In the genomic region with DNA sequence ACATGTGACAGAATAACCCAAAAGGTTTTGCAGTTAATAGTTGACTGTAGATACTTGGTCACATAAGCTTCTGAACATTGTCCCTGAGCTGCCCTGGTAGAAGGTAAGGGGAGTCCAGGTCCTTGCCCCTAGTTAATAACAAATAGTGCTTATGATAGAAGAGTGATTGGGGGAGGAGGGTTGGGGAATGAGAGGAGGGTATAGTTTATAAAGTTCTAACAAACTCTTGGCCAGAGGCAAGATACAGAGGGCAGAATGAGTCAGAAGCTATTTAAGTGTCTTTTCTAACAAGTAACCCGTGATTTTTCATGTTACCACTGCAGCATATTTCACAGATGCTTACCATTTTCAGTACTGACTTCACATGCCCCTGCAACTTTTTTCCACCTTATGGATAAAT, we compare ENCODE assay signal across 19 cellular contexts. TPM values are rescaled to one million over a fixed set of nuclear protein-coding genes. Genes with fewer than 3 reads are reported as not detected.
DNase-seq lines count a peak whose midpoint lies in the region; TF ChIP-seq lines count a peak whose summit lies in the region.
"Had no signal": no experiment of that assay in that cellular context is flagged by ENCODE, and none has a peak within 500 bp of the region (broad histone marks: within the 10 kb centered on the region; RNA-seq: fewer than 3 reads in every experiment).

No MANE protein-coding gene starts in this region.

- H3K4me3 ChIP-seq in GM23248 (no peak overlapping the region), fibroblast of pulmonary artery (replicated peaks; ENCODE audit: low read depth, low read length) (no peak overlapping the region), Karpas-422 (ENCODE audit: low read length) (no peak overlapping the region)
- H3K4me3 ChIP-seq: dorsolateral prefrontal cortex had no signal

- in situ Hi-C loops in GM23248 (cut with MboI), result no loop called here
- in situ Hi-C loops in SK-MEL-5 (cut with HindIII; ENCODE audit: low pct_unique_long_range_greater_than_20kb, low sequenced_read_pairs), result no loop called here

- H3F3A ChIP-seq in GM23248 (ENCODE audit: insufficient read depth), result no peaks in the 10 kb centered on the region

- TF ChIP-seq CTCF in fibroblast of pulmonary artery (IDR thresholded peaks at IDR 0.05; ENCODE audit: low read length, missing control alignments) (no peak), osteocyte (IDR thresholded peaks at IDR 0.05) (no peak)

- H4K20me1 ChIP-seq in GM23248 (ENCODE audit: insufficient read depth) (no peaks in the 10 kb centered on the region), Karpas-422 (ENCODE audit: insufficient read depth, low read depth, low read length) (no peaks in the 10 kb centered on the region)

- WGBS in GM23248 (ENCODE audit: low coverage in 1 of 2, low lambda C conversion rate in 2 of 2, missing lambda C conversion rate in 2 of 2), 2 experiments, result 86 to 94% methylated on average over 1 of the region's 1 CpG

- peaks cover 40% of the 10 kb centered on the region for H3K36me3 Mint-ChIP-seq in osteocyte (ENCODE audit: unreplicated experiment)

- H3K9me2 ChIP-seq in GM23248 (ENCODE audit: insufficient read depth) (no peaks in the 10 kb centered on the region), Karpas-422 (replicated peaks; ENCODE audit: insufficient read depth, low read length) (no peaks in the 10 kb centered on the region)

- H3K4me1 Mint-ChIP-seq in osteocyte (ENCODE audit: unreplicated experiment), result peaks cover 2% of the 10 kb centered on the region
- H3K4me1 Mint-ChIP-seq: IgD-negative memory B cell; stimulated activated effector memory CD8-positive, alpha-beta T cell treated with anti-CD3 and anti-CD28 coated beads, Interleukin-12 subunit alpha, Interleukin-12 subunit beta, amount 100 ng/mL, for 72 hours had no signal

- peaks cover 12% of the 10 kb centered on the region for H3K9me3 Mint-ChIP-seq in osteocyte (ENCODE audit: unreplicated experiment)
- H3K9me3 Mint-ChIP-seq: stimulated activated effector memory CD8-positive, alpha-beta T cell treated with anti-CD3 and anti-CD28 coated beads, Interleukin-12 subunit alpha, Interleukin-12 subunit beta, amount 100 ng/mL, for 72 hours had no signal

- H3K4me2 ChIP-seq in GM23248 (ENCODE audit: unreplicated experiment) (no peak overlapping the region), Karpas-422 (ENCODE audit: low read depth, low read length, poor library complexity, severe bottlenecking) (no peak overlapping the region)

- peak overlapping the region; percentile 54 for H3K27ac Mint-ChIP-seq in osteocyte (ENCODE audit: unreplicated experiment)
- H3K27ac Mint-ChIP-seq: IgD-negative memory B cell; stimulated activated effector memory CD8-positive, alpha-beta T cell treated with anti-CD3 and anti-CD28 coated beads, Interleukin-12 subunit alpha, Interleukin-12 subunit beta, amount 100 ng/mL, for 72 hours had no signal

- H3K27ac ChIP-seq in GM23248, result no peak overlapping the region
- H3K27ac ChIP-seq in Karpas-422 (ENCODE audit: low read length), result no peak overlapping the region
- H3K27ac ChIP-seq: dorsolateral prefrontal cortex had no signal

- DNase-seq in GM23248 (peak; percentile 22), SK-MEL-5 (ENCODE audit: low read depth, low spot score) (peak; percentile 46), fibroblast of pulmonary artery (ENCODE audit: low read depth) (peak; percentile 14), osteocyte (ENCODE audit: extremely low spot score, unreplicated experiment) (no peak), Karpas-422 (no peak), cerebellar nuclear complex (lab: John Stamatoyannopoulos, UW) (no peak), KG1 (lab: John Stamatoyannopoulos, UW) (no peak)
- DNase-seq: activated CD4-positive, CD25-positive, alpha-beta regulatory T cell; activated CD8-positive, alpha-beta memory T cell treated with anti-CD3 and anti-CD28 coated beads, Interleukin-2, amount 50 U/mL, for 48 hours; CD4-positive, CD25-positive, alpha-beta regulatory T cell; dorsolateral prefrontal cortex; NCI-H1105; NCI-H226; stimulated activated CD4-positive, alpha-beta T cell treated with anti-CD3 and anti-CD28 coated beads, Interleukin-4, amount 100 ng/mL, for 24 hours; SW 1271 had no signal

- H2AFZ ChIP-seq in GM23248 (no peak overlapping the region), Karpas-422 (ENCODE audit: low read length) (no peak overlapping the region)

- H3K4me3 Mint-ChIP-seq in osteocyte (ENCODE audit: unreplicated experiment), result no peak overlapping the region
- H3K4me3 Mint-ChIP-seq: CD4-positive, CD25-positive, alpha-beta regulatory T cell; IgD-negative memory B cell; stimulated activated effector memory CD8-positive, alpha-beta T cell treated with anti-CD3 and anti-CD28 coated beads, Interleukin-12 subunit alpha, Interleukin-12 subunit beta, amount 100 ng/mL, for 72 hours had no signal

- no peaks in the 10 kb centered on the region for H3K4me1 ChIP-seq in GM23248 (ENCODE audit: insufficient read depth)
- H3K4me1 ChIP-seq in Karpas-422 (ENCODE audit: low read length), result peaks cover 8% of the 10 kb centered on the region

- no peaks in the 10 kb centered on the region for H3K27me3 ChIP-seq in GM23248 (replicated peaks; ENCODE audit: insufficient read depth)
- H3K27me3 ChIP-seq in Karpas-422 (ENCODE audit: low read length), result no peaks in the 10 kb centered on the region
- H3K27me3 ChIP-seq: dorsolateral prefrontal cortex had no signal

- H3K79me2 ChIP-seq in GM23248 (ENCODE audit: insufficient read depth), result no peaks in the 10 kb centered on the region
- H3K79me2 ChIP-seq in Karpas-422 (ENCODE audit: low read length), result no peaks in the 10 kb centered on the region

- H3K9ac ChIP-seq in GM23248 (no peak overlapping the region), Karpas-422 (ENCODE audit: low read length) (no peak overlapping the region)

- H3K36me3 ChIP-seq in GM23248 (ENCODE audit: low read depth) (peaks cover 35% of the 10 kb centered on the region), Karpas-422 (ENCODE audit: insufficient read depth, low read length) (peaks cover 25% of the 10 kb centered on the region; the same call in 1 of the 2 replicates)

- H3K27me3 Mint-ChIP-seq in osteocyte (ENCODE audit: unreplicated experiment), result no peaks in the 10 kb centered on the region
- H3K27me3 Mint-ChIP-seq: IgD-negative memory B cell had no signal

- H3K9me3 ChIP-seq in GM23248 (ENCODE audit: low read depth) (no peaks in the 10 kb centered on the region), Karpas-422 (ENCODE audit: low read length) (no peaks in the 10 kb centered on the region)

RNA-seq across cellular contexts. Expression of a gene that starts 26.7 kb away (rescaled TPM):
- total RNA-seq in GM23248 (2014; rRNA removed; shearing (Covaris generic)), result not detected in 2 replicates
- not detected in 2 replicates for polyA plus RNA-seq in GM23248 (2016; fragmentation: Nextera tagmentation; extraction: Ambion mirVana)
- total RNA-seq in SK-MEL-5 (2014; rRNA removed; shearing (Covaris generic)), result not detected in 2 replicates
- polyA plus RNA-seq in SK-MEL-5 (2015; cell fraction: cytosol; rRNA removed), result not detected in 2 replicates
- not detected in 2 replicates for polyA plus RNA-seq in SK-MEL-5 (2015; cell fraction: nucleus; rRNA removed)
- total RNA-seq in osteocyte, result not detected in 2 replicates
- not detected in 2 replicates for total RNA-seq in Karpas-422 (2014; rRNA removed; shearing (Covaris generic); ENCODE audit: low replicate concordance)
- total RNA-seq: CD4-positive, CD25-positive, alpha-beta regulatory T cell; G401 had no signal
- polyA plus RNA-seq: CD4-positive, CD25-positive, alpha-beta regulatory T cell had no signal

RNA-seq across cellular contexts. Expression of a gene that starts 57.2 kb away (rescaled TPM):
- not detected in 2 replicates for total RNA-seq in GM23248 (2014; rRNA removed; shearing (Covaris generic))
- not detected in 2 replicates for polyA plus RNA-seq in GM23248 (2016; fragmentation: Nextera tagmentation; extraction: Ambion mirVana)
- total RNA-seq in SK-MEL-5 (2014; rRNA removed; shearing (Covaris generic)), result not detected in 2 replicates
- polyA plus RNA-seq in SK-MEL-5 (2015; cell fraction: cytosol; rRNA removed), result not detected in 2 replicates
- polyA plus RNA-seq in SK-MEL-5 (2015; cell fraction: nucleus; rRNA removed), result not detected in 2 replicates
- total RNA-seq in osteocyte, result not detected in 2 replicates
- not detected in 2 replicates for total RNA-seq in Karpas-422 (2014; rRNA removed; shearing (Covaris generic); ENCODE audit: low replicate concordance)
- total RNA-seq: CD4-positive, CD25-positive, alpha-beta regulatory T cell; OCI-LY7 had no signal
- polyA plus RNA-seq: CD4-positive, CD25-positive, alpha-beta regulatory T cell; IgD-negative memory B cell had no signal

Comparison
In these comparisons a context has a peak if more than half of its experiments do, and no peak if none do; other contexts are left out.
1. DNase-seq: peak in GM23248 (single experiment), SK-MEL-5 (single experiment) and fibroblast of pulmonary artery (single experiment); none in osteocyte (single experiment), Karpas-422 (single experiment), cerebellar nuclear complex (0 of 2) and KG1 (single experiment).